ENCODE assay signal across 24 cellular contexts in genomic region chr3:186182850-186183249, GRCh38.
DNase-seq lines count a peak whose midpoint lies in the region; ATAC-seq, FAIRE-seq and TF ChIP-seq lines count a peak whose summit lies in the region.
"Had no signal": no experiment of that assay in that cellular context is flagged by ENCODE, and none has a peak within 500 bp of the region (broad histone marks: within the 10 kb centered on the region; RNA-seq: fewer than 3 reads in every experiment).

No MANE protein-coding gene starts in this region.

- POLR2A ChIA-PET in K562 (lab: Yijun Ruan, JAX): no interaction called here

- FAIRE-seq in K562 (lab: Jason Lieb, UNC): no peak
- FAIRE-seq: bronchial epithelial cell, GM12892, HepG2 had no signal

- BruUV-seq in K562 (replicated peaks; lab: Mats Ljungman, UMichigan): no TSS peak

- H3K4me3 ChIP-seq in K562: no peak overlapping the region
- H3K4me3 ChIP-seq: BLaER1, hepatocyte, lower lobe of right lung had no signal

- no peaks in the 10 kb centered on the region for H3K79me2 ChIP-seq in K562 (ENCODE audit: control insufficient read depth, insufficient read depth, low read length)
- H3K79me2 ChIP-seq: hepatocyte had no signal

- 9% methylated on average over 6 of the region's 6 CpGs for WGBS in K562 (ENCODE audit: insufficient coverage, low coverage, missing lambda C conversion rate)

- H3K27ac ChIP-seq in K562 (ENCODE audit: extremely low read depth, low read depth, low read length): no peak overlapping the region
- H3K27ac ChIP-seq: BLaER1, epithelial cell of prostate, hepatocyte, lower lobe of right lung had no signal

- ATAC-seq in K562 (peak; percentile 60), GM18909 (IDR thresholded peaks at IDR 0.05; ENCODE audit: poor library complexity, unreplicated experiment) (no peak), GM21367 (IDR thresholded peaks at IDR 0.05; ENCODE audit: unreplicated experiment) (no peak)
- ATAC-seq: HepG2; lower lobe of right lung; naive thymus-derived CD8-positive, alpha-beta T cell; T-helper 17 cell had no signal

- CTCF ChIA-PET in K562 (lab: Yijun Ruan, JAX; ENCODE audit: low intra/inter-chr PET ratio): no interaction called here

- no peaks in the 10 kb centered on the region for H3K9me1 ChIP-seq in K562 (ENCODE audit: control insufficient read depth, insufficient read depth, low read length)

- H2AFZ ChIP-seq in K562 (ENCODE audit: low read depth, low read length): peak overlapping the region; percentile 3; the same call in 1 of the 2 replicates
- H2AFZ ChIP-seq: hepatocyte had no signal

- H3K4me2 ChIP-seq in K562 (ENCODE audit: insufficient read depth, low read length): no peak overlapping the region
- H3K4me2 ChIP-seq: BLaER1, hepatocyte had no signal

- H4K20me1 ChIP-seq in K562 (replicated peaks; ENCODE audit: control insufficient read depth, insufficient read depth, low read length): no peaks in the 10 kb centered on the region
- H4K20me1 ChIP-seq: BLaER1 had no signal

- intact Hi-C loops in K562 (cut with micrococcal nuclease): no loop called here

- in situ Hi-C loops in K562 (cut with MboI): no loop called here

- TF ChIP-seq CTCF in K562 (IDR thresholded peaks at IDR 0.05 in 2 of 3, conservative IDR thresholded peaks at IDR 0.05 in 1 of 3; ENCODE audit: insufficient read depth in 2 of 3, low read depth in 1 of 3, low read length in 3 of 3): no peak

- TF ChIP-seq POLR2A in K562 (conservative IDR thresholded peaks at IDR 0.05): no peak

- TF ChIP-seq EP300 in K562 (IDR thresholded peaks at IDR 0.05; ENCODE audit: low read length): no peak

- no peak overlapping the region for H3K9ac ChIP-seq in K562 (ENCODE audit: insufficient read depth in 1 of 2, low read depth in 2 of 2, low read length in 2 of 2)
- H3K9ac ChIP-seq: BLaER1 had no signal

- peak; percentile 28 for DNase-seq in CD1c-positive myeloid dendritic cell (ENCODE audit: extremely low spot score)
- DNase-seq in Kasumi-1 (lab: John Stamatoyannopoulos, UW): peak; percentile 29 to 56
- peak; percentile 50 for DNase-seq in NCI-H2227 treated with DMSO at 0.1 percent for 48 hours (lab: John Stamatoyannopoulos, UW)
- no peak for DNase-seq in K562 (ENCODE audit: extremely low read depth in 1 of 4, low spot score in 3 of 4)
- DNase-seq in RKO (ENCODE audit: low spot score): no peak
- no peak for DNase-seq in activated effector memory CD4-positive, alpha-beta T cell treated with Interleukin-2 at 50 U/mL for 16 hours
- DNase-seq: activated gamma-delta T cell; activated naive CD8-positive, alpha-beta T cell treated with anti-CD3 and anti-CD28 coated beads for 36 hours; DMS53; lower lobe of right lung; naive thymus-derived CD8-positive, alpha-beta T cell; NCI-H2081; OCI-M1; stimulated activated CD4-positive, alpha-beta T cell treated with anti-CD3 and anti-CD28 coated beads, Interleukin-4, amount 100 ng/mL, for 24 hours; T-helper 17 cell; trophoblast cell had no signal

- H3K36me3 ChIP-seq in K562 (ENCODE audit: control insufficient read depth, insufficient read depth, low read length): no peaks in the 10 kb centered on the region
- H3K36me3 ChIP-seq: BLaER1, lower lobe of right lung had no signal

- no peaks in the 10 kb centered on the region for H3K9me3 ChIP-seq in K562 (replicated peaks; ENCODE audit: control insufficient read depth, insufficient read depth, low read depth, low read length)
- H3K9me3 ChIP-seq: BLaER1, lower lobe of right lung had no signal

- no peaks in the 10 kb centered on the region; a peak in 2 of 5 replicates for H3K4me1 ChIP-seq in K562 (replicated peaks in 1 of 2; ENCODE audit: control insufficient read depth in 2 of 2, insufficient read depth in 2 of 2, low read length in 2 of 2)

- TF ChIP-seq RAD21 in K562 (CRISPR knock-in tag; conservative IDR thresholded peaks at IDR 0.05 in 1 of 2, IDR thresholded peaks at IDR 0.05 in 1 of 2): no peak

- H3K27me3 ChIP-seq in K562 (ENCODE audit: control insufficient read depth in 2 of 2, insufficient read depth in 2 of 2, low read length in 2 of 2): peaks cover 20 to 38% of the 10 kb centered on the region in 2 experiments
- H3K27me3 ChIP-seq: BLaER1, hepatocyte had no signal

TF ChIP-seq in K562, 482 proteins besides CTCF, POLR2A, EP300 and RAD21 (continues in another document):
- TF ChIP-seq CEBPG (CRISPR knock-in tag; IDR thresholded peaks at IDR 0.05) (peak; percentile 67; the same call in 1 of the 2 replicates), CEBPG (tag; conservative IDR thresholded peaks at IDR 0.05 in 1 of 2, IDR thresholded peaks at IDR 0.05 in 1 of 2) (peak; percentile 61 to 83; a peak in 3 of 4 replicates), ZNF175 (CRISPR knock-in tag; IDR thresholded peaks at IDR 0.05; ENCODE audit: low read depth) (peak; percentile 49), SIRT6 (IDR thresholded peaks at IDR 0.05; ENCODE audit: low read depth, low read length) (no peak), ATF4 (CRISPR knock-in tag; IDR thresholded peaks at IDR 0.05) (peak; percentile 87), RNF2 (IDR thresholded peaks at IDR 0.05) (no peak), GMEB1 (CRISPR knock-in tag; IDR thresholded peaks at IDR 0.05) (no peak), SMAD4 (CRISPR knock-in tag; conservative IDR thresholded peaks at IDR 0.05) (peak; percentile 48), ZNF561 (CRISPR knock-in tag; conservative IDR thresholded peaks at IDR 0.05) (no peak), ETS1 (conservative IDR thresholded peaks at IDR 0.05; ENCODE audit: control insufficient read depth, low read depth, low read length) (no peak), KAT2B (IDR thresholded peaks at IDR 0.05; ENCODE audit: low read depth, low read length) (no peak), MTA2 (IDR thresholded peaks at IDR 0.05; ENCODE audit: low read depth) (no peak), KLF6 (CRISPR knock-in tag; IDR thresholded peaks at IDR 0.05; ENCODE audit: borderline replicate concordance) (no peak), ZNF77 (CRISPR knock-in tag; IDR thresholded peaks at IDR 0.05) (no peak), IRF2 (CRISPR knock-in tag; IDR thresholded peaks at IDR 0.05) (no peak), BRD9 (IDR thresholded peaks at IDR 0.05; ENCODE audit: low read depth, partially characterized antibody) (no peak), ZKSCAN1 (IDR thresholded peaks at IDR 0.05; ENCODE audit: low read depth, low read length) (no peak), GTF2A2 (tag; IDR thresholded peaks at IDR 0.05) (no peak), HMGXB4 (CRISPR knock-in tag; IDR thresholded peaks at IDR 0.05) (no peak), ZNF766 (CRISPR knock-in tag; conservative IDR thresholded peaks at IDR 0.05) (peak; percentile 60; the same call in 1 of the 2 replicates), ZC3H8 (IDR thresholded peaks at IDR 0.05) (no peak), L3MBTL2 (IDR thresholded peaks at IDR 0.05) (peak; percentile 43; the same call in 1 of the 2 replicates), ILK (tag; IDR thresholded peaks at IDR 0.05; ENCODE audit: borderline replicate concordance, low read depth) (no peak)

Comparison
In these comparisons a context has a peak if more than half of its experiments do, and no peak if none do; other contexts are left out.
1. DNase-seq: peak in CD1c-positive myeloid dendritic cell (single experiment), Kasumi-1 (2 of 2) and NCI-H2227 treated with DMSO at 0.1 percent for 48 hours (single experiment); none in K562 (0 of 4), RKO (single experiment) and activated effector memory CD4-positive, alpha-beta T cell treated with Interleukin-2 at 50 U/mL for 16 hours (single experiment).